Comparison of ENCODE assay signal across 9 cellular contexts in genomic region chr5:172768098-172768572, GRCh38. TPM values are rescaled to one million over a fixed set of nuclear protein-coding genes. Genes with fewer than 3 reads are reported as not detected.
DNase-seq lines count a peak whose midpoint lies in the region; FAIRE-seq and TF ChIP-seq lines count a peak whose summit lies in the region.
"Had no signal": no experiment of that assay in that cellular context is flagged by ENCODE, and none has a peak within 500 bp of the region (broad histone marks: within the 10 kb centered on the region; RNA-seq: fewer than 3 reads in every experiment).

No MANE protein-coding gene starts in this region.

- CTCF ChIA-PET in Caco-2 (lab: Charles Lee): no interaction called here

- peaks cover 38% of the 10 kb centered on the region for H3K79me2 ChIP-seq in astrocyte (ENCODE audit: insufficient read depth, low read length)

- H3K4me2 ChIP-seq in astrocyte (ENCODE audit: low read length) (peak overlapping the region; percentile 91), skeletal muscle satellite cell (ENCODE audit: low read length) (peak overlapping the region; percentile 69)

- FAIRE-seq in astrocyte (lab: Jason Lieb, UNC): no peak

- H3K27ac ChIP-seq in astrocyte (ENCODE audit: low read depth, low read length) (peak overlapping the region; percentile 95), layer of hippocampus (ENCODE audit: low read depth, low read length) (peak overlapping the region; percentile 99)

- peaks cover 28% of the 10 kb centered on the region for H3K4me1 Mint-ChIP-seq in Caco-2 (ENCODE audit: low read depth, unreplicated experiment)
- H3K4me1 Mint-ChIP-seq in astrocyte (ENCODE audit: low read depth, unreplicated experiment): peaks cover 42% of the 10 kb centered on the region

- H3K9me3 ChIP-seq in Caco-2 (no peaks in the 10 kb centered on the region), astrocyte (ENCODE audit: insufficient read depth, low read depth, low read length) (no peaks in the 10 kb centered on the region), skeletal muscle satellite cell (replicated peaks; ENCODE audit: low read length) (no peaks in the 10 kb centered on the region)

- no peak for DNase-seq in Caco-2
- no peak for DNase-seq in astrocyte (ENCODE audit: low read depth)
- no peak for DNase-seq in NCI-H128 (lab: John Stamatoyannopoulos, UW; ENCODE audit: unreplicated experiment)
- no peak for DNase-seq in NCI-H524 (lab: John Stamatoyannopoulos, UW)
- DNase-seq in posterior vena cava (ENCODE audit: low spot score): no peak
- no peak for DNase-seq in cerebellum (ENCODE audit: low spot score)
- DNase-seq: OCI-M1 had no signal

- H3K4me3 ChIP-seq in Caco-2 (ENCODE audit: low read depth, low read length): no peak overlapping the region
- peak overlapping the region; percentile 96 for H3K4me3 ChIP-seq in astrocyte (ENCODE audit: insufficient read depth, low read depth, low read length)
- H3K4me3 ChIP-seq in skeletal muscle satellite cell (ENCODE audit: low read length): peak overlapping the region; percentile 79

- H3K27me3 ChIP-seq in Caco-2 (replicated peaks; ENCODE audit: control insufficient read depth, insufficient read depth, low read length): no peaks in the 10 kb centered on the region
- H3K27me3 ChIP-seq in astrocyte (ENCODE audit: insufficient read depth, low read length): no peaks in the 10 kb centered on the region
- H3K27me3 ChIP-seq in layer of hippocampus (ENCODE audit: control insufficient read depth, insufficient read depth, low read length): no peaks in the 10 kb centered on the region
- H3K27me3 ChIP-seq in skeletal muscle satellite cell (ENCODE audit: control insufficient read depth, insufficient read depth, low read length): no peaks in the 10 kb centered on the region

- peak overlapping the region; percentile 98 for H3K9ac ChIP-seq in astrocyte (ENCODE audit: low read length)
- H3K9ac ChIP-seq in skeletal muscle satellite cell (ENCODE audit: low read depth, low read length): peak overlapping the region; percentile 92

- H3K36me3 ChIP-seq in Caco-2 (ENCODE audit: control insufficient read depth, insufficient read depth, low read length) (peaks cover 5% of the 10 kb centered on the region; the same call in 1 of the 2 replicates), astrocyte (ENCODE audit: insufficient read depth, low read length) (peaks cover 25% of the 10 kb centered on the region), skeletal muscle satellite cell (ENCODE audit: insufficient read depth, low read length) (peaks cover 36% of the 10 kb centered on the region)

- H2AFZ ChIP-seq in astrocyte (ENCODE audit: low read depth, low read length): no peak overlapping the region

- no TSS peak for BruUV-seq in Caco-2 (replicated peaks; lab: Mats Ljungman, UMichigan)

- POLR2A ChIA-PET in Caco-2 (lab: Charles Lee): no interaction called here

- H3K27ac Mint-ChIP-seq in Caco-2 (ENCODE audit: unreplicated experiment) (peak overlapping the region; percentile 78), astrocyte (ENCODE audit: unreplicated experiment) (peak overlapping the region; percentile 93)

- peaks cover 28% of the 10 kb centered on the region for H3K4me1 ChIP-seq in Caco-2
- H3K4me1 ChIP-seq in astrocyte (ENCODE audit: insufficient read depth, low read length): peaks cover 43% of the 10 kb centered on the region
- peaks cover 31% of the 10 kb centered on the region for H3K4me1 ChIP-seq in skeletal muscle satellite cell (ENCODE audit: control insufficient read depth, insufficient read depth, low read length)

- H3K27me3 Mint-ChIP-seq in Caco-2 (ENCODE audit: insufficient read depth, unreplicated experiment) (no peaks in the 10 kb centered on the region), astrocyte (ENCODE audit: low read depth, unreplicated experiment) (no peaks in the 10 kb centered on the region)

- peaks cover 48% of the 10 kb centered on the region for H4K20me1 ChIP-seq in astrocyte (ENCODE audit: insufficient read depth, low read length)

- H3K4me3 Mint-ChIP-seq in Caco-2 (ENCODE audit: unreplicated experiment) (peak overlapping the region; percentile 89), astrocyte (ENCODE audit: unreplicated experiment) (peak overlapping the region; percentile 99)

- no peaks in the 10 kb centered on the region for H3K9me3 Mint-ChIP-seq in Caco-2 (ENCODE audit: unreplicated experiment)
- no peaks in the 10 kb centered on the region for H3K9me3 Mint-ChIP-seq in astrocyte (ENCODE audit: unreplicated experiment)

- TF ChIP-seq CTCF in Caco-2 (IDR thresholded peaks at IDR 0.05; ENCODE audit: insufficient read depth in 1 of 2, low read depth in 1 of 2, low read length in 1 of 2, severe bottlenecking in 1 of 2, unreplicated experiment in 1 of 2) (no peak), astrocyte (IDR thresholded peaks at IDR 0.05; ENCODE audit: insufficient read depth, low read depth, low read length) (no peak)

- intact Hi-C loops in Caco-2 (cut with micrococcal nuclease; ENCODE audit: unreplicated experiment): no loop called here
- intact Hi-C loops in posterior vena cava (cut with DNase I): no loop called here

- peaks cover 84% of the 10 kb centered on the region for H3K36me3 Mint-ChIP-seq in Caco-2 (ENCODE audit: insufficient read depth, unreplicated experiment)
- H3K36me3 Mint-ChIP-seq in astrocyte (ENCODE audit: low read depth, unreplicated experiment): peaks cover 16% of the 10 kb centered on the region

RNA-seq across cellular contexts. Expression of gene DUSP1, which starts 2.9 kb away (rescaled TPM):
- total RNA-seq in Caco-2 (2022) (28.3 and 29.2 TPM in 2 replicates), astrocyte (80.5 and 90.1 TPM in 2 replicates), posterior vena cava (1,000 to 10,000 TPM in 1 of 2 donors, 100 to 1,000 TPM in 1; 445 to 1,411 TPM), cerebellum (36.9 TPM)
- 204 and 438 TPM in 2 replicates for total RNA-seq in skeletal muscle satellite cell (2012; rRNA removed)
